In genomic region chr5:57817001-57817453, GRCh38 we compare ENCODE assay signal across 14 cellular contexts.
DNase-seq lines count a peak whose midpoint lies in the region; ATAC-seq, FAIRE-seq and TF ChIP-seq lines count a peak whose summit lies in the region.
"Had no signal": no experiment of that assay in that cellular context is flagged by ENCODE, and none has a peak within 500 bp of the region (broad histone marks: within the 10 kb centered on the region; RNA-seq: fewer than 3 reads in every experiment).

No MANE protein-coding gene starts in this region.

- DNase-seq in A172 (ENCODE audit: low spot score) (peak; percentile 35), HTR-8/SVneo (ENCODE audit: insufficient read length, low spot score) (no peak), brain microvascular endothelial cell (no peak), hepatocyte (ENCODE audit: low spot score) (peak; percentile 34), T-cell (no peak), NCI-H2196 treated with DMSO at 0.1 percent for 48 hours (lab: John Stamatoyannopoulos, UW; ENCODE audit: unreplicated experiment) (no peak)
- DNase-seq in activated CD8-positive, alpha-beta memory T cell treated with anti-CD3 and anti-CD28 coated beads for 24 hours: no peak
- no peak for DNase-seq in NK-92 treated with Interleukin-12 subunit alpha and Interleukin-12 subunit beta, amount 100 ng/mL, for 24 hours (lab: John Stamatoyannopoulos, UW)
- DNase-seq: NCI-H2171 treated with DMSO at 0.1 percent for 48 hours; ovary; stimulated activated CD4-positive, alpha-beta T cell treated with anti-CD3 and anti-CD28 coated beads, Interleukin-12 subunit alpha, Interleukin-12 subunit beta, amount 100 ng/mL, for 4 hours had no signal

- in situ Hi-C loops in brain microvascular endothelial cell (cut with HindIII; ENCODE audit: low pct_ligation_motif_present, low sequenced_read_pairs): no loop called here

- no peaks in the 10 kb centered on the region for H3K4me1 Mint-ChIP-seq in T-cell
- H3K4me1 Mint-ChIP-seq: activated naive CD4-positive, alpha-beta T cell treated with anti-CD3 and anti-CD28 coated beads, Interleukin-2, amount 50 U/mL, for 24 hours had no signal

- CTCF ChIA-PET in T-cell (lab: Charles Lee): no interaction called here

- H3K4me3 ChIP-seq in brain microvascular endothelial cell (ENCODE audit: low read depth, low read length) (no peak overlapping the region), hepatocyte (no peak overlapping the region)
- H3K4me3 ChIP-seq: ovary, suprapubic skin had no signal

- no peaks in the 10 kb centered on the region for H3K79me2 ChIP-seq in hepatocyte

- H3K36me3 ChIP-seq in brain microvascular endothelial cell (replicated peaks): no peaks in the 10 kb centered on the region
- no peaks in the 10 kb centered on the region for H3K36me3 ChIP-seq in hepatocyte (replicated peaks; ENCODE audit: insufficient read depth, low read depth)
- H3K36me3 ChIP-seq: ovary, suprapubic skin had no signal

- H4K20me1 ChIP-seq in hepatocyte (ENCODE audit: insufficient read depth, poor library complexity, severe bottlenecking): no peaks in the 10 kb centered on the region

- peaks cover 0 to 5% (median 0%) of the 10 kb centered on the region in 3 donors for H3K9me3 Mint-ChIP-seq in T-cell

- H3K27me3 Mint-ChIP-seq in T-cell: no peaks in the 10 kb centered on the region

- peaks cover 5% of the 10 kb centered on the region for H3K9me3 ChIP-seq in hepatocyte (ENCODE audit: low read depth)
- H3K9me3 ChIP-seq: ovary, suprapubic skin had no signal

- no peak for TF ChIP-seq CTCF in brain microvascular endothelial cell (IDR thresholded peaks at IDR 0.05; ENCODE audit: low read depth, low read length, missing control alignments)
- no peak for TF ChIP-seq CTCF in hepatocyte (IDR thresholded peaks at IDR 0.05; ENCODE audit: poor library complexity)

- H3K27ac ChIP-seq in brain microvascular endothelial cell: peak overlapping the region; percentile 63
- H3K27ac ChIP-seq in hepatocyte: no peak overlapping the region
- H3K27ac ChIP-seq: ovary, suprapubic skin had no signal

- H3K4me3 Mint-ChIP-seq in T-cell: no peak overlapping the region
- H3K4me3 Mint-ChIP-seq: activated naive CD4-positive, alpha-beta T cell treated with anti-CD3 and anti-CD28 coated beads, Interleukin-2, amount 50 U/mL, for 24 hours had no signal

- H3K27ac Mint-ChIP-seq in T-cell: no peak overlapping the region
- H3K27ac Mint-ChIP-seq: activated naive CD4-positive, alpha-beta T cell treated with anti-CD3 and anti-CD28 coated beads, Interleukin-2, amount 50 U/mL, for 24 hours had no signal

- FAIRE-seq in HTR-8/SVneo (lab: Jason Lieb, UNC): peak; percentile 9

- 82% methylated on average over 2 of the region's 2 CpGs for WGBS in hepatocyte (ENCODE audit: low lambda C conversion rate, missing lambda C conversion rate)

- H3K27me3 ChIP-seq in brain microvascular endothelial cell (replicated peaks) (no peaks in the 10 kb centered on the region), hepatocyte (no peaks in the 10 kb centered on the region)
- H3K27me3 ChIP-seq: ovary, suprapubic skin had no signal

- POLR2A ChIA-PET in T-cell (lab: Charles Lee): no interaction called here

- ATAC-seq in T-cell (replicated peaks in 1 of 4): no peak
- ATAC-seq: activated CD4-positive, CD25-positive, alpha-beta regulatory T cell treated with anti-CD3 and anti-CD28 coated beads, Interleukin-2, amount 50 U/mL, for 24 hours had no signal

- no peak overlapping the region for H3K4me2 ChIP-seq in hepatocyte

- H3K36me3 Mint-ChIP-seq in T-cell: no peaks in the 10 kb centered on the region
- H3K36me3 Mint-ChIP-seq: activated naive CD4-positive, alpha-beta T cell treated with anti-CD3 and anti-CD28 coated beads, Interleukin-2, amount 50 U/mL, for 24 hours had no signal

- H3K9me2 ChIP-seq in hepatocyte (replicated peaks; ENCODE audit: insufficient read depth): no peaks in the 10 kb centered on the region

- H2AFZ ChIP-seq in hepatocyte: no peak overlapping the region

- no peaks in the 10 kb centered on the region for H3K4me1 ChIP-seq in hepatocyte (ENCODE audit: insufficient read depth)

Comparison
In these comparisons a context has a peak if more than half of its experiments do, and no peak if none do; other contexts are left out.
1. DNase-seq: peak in A172 (single experiment) and hepatocyte (single experiment); none in HTR-8/SVneo (single experiment), brain microvascular endothelial cell (single experiment), T-cell (0 of 34), NCI-H2196 treated with DMSO at 0.1 percent for 48 hours (single experiment), activated CD8-positive, alpha-beta memory T cell treated with anti-CD3 and anti-CD28 coated beads for 24 hours (single experiment) and NK-92 treated with Interleukin-12 subunit alpha and Interleukin-12 subunit beta, amount 100 ng/mL, for 24 hours (single experiment).